In the genomic region with DNA sequence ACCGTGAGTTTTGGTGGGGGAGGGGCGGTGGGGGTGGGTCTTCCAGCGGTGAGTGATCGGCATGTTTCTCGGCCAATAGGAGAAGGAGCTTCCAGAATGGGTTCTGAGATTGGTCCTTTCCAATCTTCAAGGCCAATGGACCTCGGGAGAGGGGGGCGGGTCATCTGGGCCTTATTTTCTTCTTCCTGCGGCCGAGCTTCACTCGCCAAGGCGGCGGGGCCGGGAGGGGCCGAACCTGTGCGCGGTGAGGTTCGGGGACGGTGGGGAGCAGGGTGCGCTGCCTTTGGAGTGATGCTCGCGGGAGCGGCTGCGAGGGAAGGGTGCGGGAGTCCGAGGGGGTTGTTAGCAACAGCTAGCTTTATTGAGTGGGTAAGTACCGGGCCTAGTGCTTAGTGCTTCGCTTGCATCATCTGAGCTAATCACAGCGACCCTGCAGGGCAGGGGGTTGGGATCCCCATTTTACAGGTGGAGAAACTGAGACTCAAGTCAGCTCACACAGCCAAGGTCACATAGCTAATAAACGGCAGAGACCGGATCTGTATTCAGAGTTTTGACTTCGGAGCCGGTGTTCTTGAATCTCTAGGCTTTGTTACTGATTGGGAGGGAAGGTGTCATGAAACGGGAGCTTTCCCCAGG, we compare ENCODE assay signal across 1 cellular context.
TF ChIP-seq lines count a peak whose summit lies in the region.

No MANE protein-coding gene starts in this region.

TF ChIP-seq in HepG2, 621 proteins besides CTCF, POLR2A, EP300 and RAD21 (continued from another document and continues in another):
- TF ChIP-seq, protein P1, sequence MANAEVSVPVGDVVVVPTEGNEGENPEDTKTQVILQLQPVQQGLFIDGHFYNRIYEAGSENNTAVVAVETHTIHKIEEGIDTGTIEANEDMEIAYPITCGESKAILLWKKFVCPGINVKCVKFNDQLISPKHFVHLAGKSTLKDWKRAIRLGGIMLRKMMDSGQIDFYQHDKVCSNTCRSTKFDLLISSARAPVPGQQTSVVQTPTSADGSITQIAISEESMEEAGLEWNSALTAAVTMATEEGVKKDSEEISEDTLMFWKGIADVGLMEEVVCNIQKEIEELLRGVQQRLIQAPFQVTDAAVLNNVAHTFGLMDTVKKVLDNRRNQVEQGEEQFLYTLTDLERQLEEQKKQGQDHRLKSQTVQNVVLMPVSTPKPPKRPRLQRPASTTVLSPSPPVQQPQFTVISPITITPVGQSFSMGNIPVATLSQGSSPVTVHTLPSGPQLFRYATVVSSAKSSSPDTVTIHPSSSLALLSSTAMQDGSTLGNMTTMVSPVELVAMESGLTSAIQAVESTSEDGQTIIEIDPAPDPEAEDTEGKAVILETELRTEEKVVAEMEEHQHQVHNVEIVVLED (CRISPR knock-in tag; IDR thresholded peaks at IDR 0.05; ENCODE audit: borderline replicate concordance), result no peak
- TF ChIP-seq ZBTB7B (CRISPR knock-in tag; IDR thresholded peaks at IDR 0.05) (peak; percentile 16; the same call in 1 of the 2 replicates), RBM22 (optimal IDR thresholded peaks at IDR 0.05; ENCODE audit: low read length) (peak; percentile 65), SP140L (CRISPR knock-in tag; IDR thresholded peaks at IDR 0.05; ENCODE audit: borderline replicate concordance) (peak; percentile 49; the same call in 1 of the 2 replicates), SMC3 (IDR thresholded peaks at IDR 0.05; ENCODE audit: low read length) (no peak), SRSF4 (IDR thresholded peaks at IDR 0.05; ENCODE audit: low read depth, low read length, poor library complexity, severe bottlenecking) (no peak), STAG1 (CRISPR knock-in tag; IDR thresholded peaks at IDR 0.05) (no peak), ADNP (CRISPR knock-in tag; IDR thresholded peaks at IDR 0.05) (no peak), ZNF414 (CRISPR knock-in tag; IDR thresholded peaks at IDR 0.05) (peak; percentile 31; the same call in 1 of the 2 replicates), ZKSCAN8 (CRISPR knock-in tag; IDR thresholded peaks at IDR 0.05; ENCODE audit: borderline replicate concordance) (no peak), JDP2 (CRISPR knock-in tag; IDR thresholded peaks at IDR 0.05; ENCODE audit: borderline replicate concordance) (no peak; the same call in 1 of the 2 replicates), TBX2 (CRISPR knock-in tag; IDR thresholded peaks at IDR 0.05; ENCODE audit: borderline replicate concordance) (peak; percentile 59), ZMYM2 (CRISPR knock-in tag; IDR thresholded peaks at IDR 0.05) (no peak), XBP1 (CRISPR knock-in tag; IDR thresholded peaks at IDR 0.05) (no peak), SNRNP70 (IDR thresholded peaks at IDR 0.05; ENCODE audit: low read depth, low read length) (no peak), RNF2 (conservative IDR thresholded peaks at IDR 0.05; ENCODE audit: low read depth) (no peak), KDM5B (CRISPR knock-in tag; IDR thresholded peaks at IDR 0.05; ENCODE audit: borderline replicate concordance) (peak; percentile 76; the same call in 1 of the 2 replicates), ZEB1 (IDR thresholded peaks at IDR 0.05; ENCODE audit: insufficient replicate concordance, low read depth) (peak; percentile 55), DR1 (CRISPR knock-in tag; IDR thresholded peaks at IDR 0.05) (peak; percentile 68), PITX1 (CRISPR knock-in tag; IDR thresholded peaks at IDR 0.05) (no peak), GATA4 (IDR thresholded peaks at IDR 0.05; ENCODE audit: borderline replicate concordance, low read depth) (peak; percentile 87; the same call in 1 of the 2 replicates), ZC3H4 (CRISPR knock-in tag; IDR thresholded peaks at IDR 0.05; ENCODE audit: borderline replicate concordance) (no peak), ZNF280B (CRISPR knock-in tag; IDR thresholded peaks at IDR 0.05; ENCODE audit: borderline replicate concordance) (no peak), NONO (IDR thresholded peaks at IDR 0.05) (no peak), NONO (CRISPR knock-in tag; conservative IDR thresholded peaks at IDR 0.05) (peak; percentile 80), SOX13 (IDR thresholded peaks at IDR 0.05) (no peak), SOX13 (CRISPR knock-in tag; conservative IDR thresholded peaks at IDR 0.05 in 1 of 2, IDR thresholded peaks at IDR 0.05 in 1 of 2) (no peak), ZNF205 (CRISPR knock-in tag; IDR thresholded peaks at IDR 0.05) (peak; percentile 27; the same call in 1 of the 2 replicates), ZNF775 (CRISPR knock-in tag; IDR thresholded peaks at IDR 0.05; ENCODE audit: borderline replicate concordance) (no peak), ZNF850 (CRISPR knock-in tag; conservative IDR thresholded peaks at IDR 0.05) (no peak), HNF4A (CRISPR knock-in tag; IDR thresholded peaks at IDR 0.05) (0 out of 2 replicates have a peak, but pooled peaks have one; percentile 4), RBM39 (IDR thresholded peaks at IDR 0.05; ENCODE audit: low read depth, low read length, poor library complexity, severe bottlenecking) (peak; percentile 56), MATR3 (CRISPR knock-in tag; IDR thresholded peaks at IDR 0.05) (no peak), ZNF563 (CRISPR knock-in tag; IDR thresholded peaks at IDR 0.05) (peak; percentile 77; the same call in 1 of the 2 replicates), STAT6 (CRISPR knock-in tag; IDR thresholded peaks at IDR 0.05; ENCODE audit: borderline replicate concordance) (no peak), SOX6 (IDR thresholded peaks at IDR 0.05) (no peak), SOX6 (CRISPR knock-in tag; IDR thresholded peaks at IDR 0.05) (peak; percentile 21; the same call in 1 of the 2 replicates), SAP130 (CRISPR knock-in tag; IDR thresholded peaks at IDR 0.05; ENCODE audit: low read depth) (peak; percentile 88), PAF1 (CRISPR knock-in tag; IDR thresholded peaks at IDR 0.05) (no peak), SNAI1 (CRISPR knock-in tag; IDR thresholded peaks at IDR 0.05; ENCODE audit: borderline replicate concordance) (no peak)
- TF ChIP-seq, protein P2, sequence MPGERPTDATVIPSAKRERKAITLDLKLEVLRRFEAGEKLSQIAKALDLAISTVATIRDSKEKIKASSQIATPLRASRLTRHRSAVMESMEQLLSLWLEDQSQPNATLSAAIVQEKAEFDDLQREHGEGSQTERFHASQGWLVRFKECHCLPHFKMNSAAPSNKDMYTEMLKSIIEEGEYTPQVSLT (CRISPR knock-in tag; IDR thresholded peaks at IDR 0.05; ENCODE audit: borderline replicate concordance, low read depth), result no peak
- TF ChIP-seq, protein P3, sequence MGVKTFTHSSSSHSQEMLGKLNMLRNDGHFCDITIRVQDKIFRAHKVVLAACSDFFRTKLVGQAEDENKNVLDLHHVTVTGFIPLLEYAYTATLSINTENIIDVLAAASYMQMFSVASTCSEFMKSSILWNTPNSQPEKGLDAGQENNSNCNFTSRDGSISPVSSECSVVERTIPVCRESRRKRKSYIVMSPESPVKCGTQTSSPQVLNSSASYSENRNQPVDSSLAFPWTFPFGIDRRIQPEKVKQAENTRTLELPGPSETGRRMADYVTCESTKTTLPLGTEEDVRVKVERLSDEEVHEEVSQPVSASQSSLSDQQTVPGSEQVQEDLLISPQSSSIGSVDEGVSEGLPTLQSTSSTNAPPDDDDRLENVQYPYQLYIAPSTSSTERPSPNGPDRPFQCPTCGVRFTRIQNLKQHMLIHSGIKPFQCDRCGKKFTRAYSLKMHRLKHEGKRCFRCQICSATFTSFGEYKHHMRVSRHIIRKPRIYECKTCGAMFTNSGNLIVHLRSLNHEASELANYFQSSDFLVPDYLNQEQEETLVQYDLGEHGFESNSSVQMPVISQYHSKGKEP (CRISPR knock-in tag; IDR thresholded peaks at IDR 0.05), result peak; percentile 50; the same call in 1 of the 2 replicates
- TF ChIP-seq, protein P4, sequence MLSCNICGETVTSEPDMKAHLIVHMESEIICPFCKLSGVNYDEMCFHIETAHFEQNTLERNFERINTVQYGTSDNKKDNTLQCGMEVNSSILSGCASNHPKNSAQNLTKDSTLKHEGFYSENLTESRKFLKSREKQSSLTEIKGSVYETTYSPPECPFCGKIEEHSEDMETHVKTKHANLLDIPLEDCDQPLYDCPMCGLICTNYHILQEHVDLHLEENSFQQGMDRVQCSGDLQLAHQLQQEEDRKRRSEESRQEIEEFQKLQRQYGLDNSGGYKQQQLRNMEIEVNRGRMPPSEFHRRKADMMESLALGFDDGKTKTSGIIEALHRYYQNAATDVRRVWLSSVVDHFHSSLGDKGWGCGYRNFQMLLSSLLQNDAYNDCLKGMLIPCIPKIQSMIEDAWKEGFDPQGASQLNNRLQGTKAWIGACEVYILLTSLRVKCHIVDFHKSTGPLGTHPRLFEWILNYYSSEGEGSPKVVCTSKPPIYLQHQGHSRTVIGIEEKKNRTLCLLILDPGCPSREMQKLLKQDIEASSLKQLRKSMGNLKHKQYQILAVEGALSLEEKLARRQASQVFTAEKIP (CRISPR knock-in tag; IDR thresholded peaks at IDR 0.05; ENCODE audit: borderline replicate concordance), result no peak
- TF ChIP-seq, protein P5, sequence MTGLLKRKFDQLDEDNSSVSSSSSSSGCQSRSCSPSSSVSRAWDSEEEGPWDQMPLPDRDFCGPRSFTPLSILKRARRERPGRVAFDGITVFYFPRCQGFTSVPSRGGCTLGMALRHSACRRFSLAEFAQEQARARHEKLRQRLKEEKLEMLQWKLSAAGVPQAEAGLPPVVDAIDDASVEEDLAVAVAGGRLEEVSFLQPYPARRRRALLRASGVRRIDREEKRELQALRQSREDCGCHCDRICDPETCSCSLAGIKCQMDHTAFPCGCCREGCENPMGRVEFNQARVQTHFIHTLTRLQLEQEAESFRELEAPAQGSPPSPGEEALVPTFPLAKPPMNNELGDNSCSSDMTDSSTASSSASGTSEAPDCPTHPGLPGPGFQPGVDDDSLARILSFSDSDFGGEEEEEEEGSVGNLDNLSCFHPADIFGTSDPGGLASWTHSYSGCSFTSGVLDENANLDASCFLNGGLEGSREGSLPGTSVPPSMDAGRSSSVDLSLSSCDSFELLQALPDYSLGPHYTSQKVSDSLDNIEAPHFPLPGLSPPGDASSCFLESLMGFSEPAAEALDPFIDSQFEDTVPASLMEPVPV (CRISPR knock-in tag; IDR thresholded peaks at IDR 0.05), result no peak
- TF ChIP-seq, protein P6, sequence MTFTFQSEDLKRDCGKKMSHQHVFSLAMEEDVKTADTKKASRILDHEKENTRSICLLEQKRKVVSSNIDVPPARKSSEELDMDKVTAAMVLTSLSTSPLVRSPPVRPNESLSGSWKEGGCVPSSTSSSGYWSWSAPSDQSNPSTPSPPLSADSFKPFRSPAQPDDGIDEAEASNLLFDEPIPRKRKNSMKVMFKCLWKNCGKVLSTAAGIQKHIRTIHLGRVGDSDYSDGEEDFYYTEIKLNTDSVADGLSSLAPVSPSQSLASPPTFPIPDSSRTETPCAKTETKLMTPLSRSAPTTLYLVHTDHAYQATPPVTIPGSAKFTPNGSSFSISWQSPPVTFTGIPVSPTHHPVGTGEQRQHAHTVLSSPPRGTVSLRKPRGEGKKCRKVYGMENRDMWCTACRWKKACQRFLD (CRISPR knock-in tag; IDR thresholded peaks at IDR 0.05; ENCODE audit: borderline replicate concordance), result no peak
- TF ChIP-seq, protein P7, sequence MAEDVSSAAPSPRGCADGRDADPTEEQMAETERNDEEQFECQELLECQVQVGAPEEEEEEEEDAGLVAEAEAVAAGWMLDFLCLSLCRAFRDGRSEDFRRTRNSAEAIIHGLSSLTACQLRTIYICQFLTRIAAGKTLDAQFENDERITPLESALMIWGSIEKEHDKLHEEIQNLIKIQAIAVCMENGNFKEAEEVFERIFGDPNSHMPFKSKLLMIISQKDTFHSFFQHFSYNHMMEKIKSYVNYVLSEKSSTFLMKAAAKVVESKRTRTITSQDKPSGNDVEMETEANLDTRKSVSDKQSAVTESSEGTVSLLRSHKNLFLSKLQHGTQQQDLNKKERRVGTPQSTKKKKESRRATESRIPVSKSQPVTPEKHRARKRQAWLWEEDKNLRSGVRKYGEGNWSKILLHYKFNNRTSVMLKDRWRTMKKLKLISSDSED (CRISPR knock-in tag; IDR thresholded peaks at IDR 0.05), result no peak
- TF ChIP-seq, protein P8, sequence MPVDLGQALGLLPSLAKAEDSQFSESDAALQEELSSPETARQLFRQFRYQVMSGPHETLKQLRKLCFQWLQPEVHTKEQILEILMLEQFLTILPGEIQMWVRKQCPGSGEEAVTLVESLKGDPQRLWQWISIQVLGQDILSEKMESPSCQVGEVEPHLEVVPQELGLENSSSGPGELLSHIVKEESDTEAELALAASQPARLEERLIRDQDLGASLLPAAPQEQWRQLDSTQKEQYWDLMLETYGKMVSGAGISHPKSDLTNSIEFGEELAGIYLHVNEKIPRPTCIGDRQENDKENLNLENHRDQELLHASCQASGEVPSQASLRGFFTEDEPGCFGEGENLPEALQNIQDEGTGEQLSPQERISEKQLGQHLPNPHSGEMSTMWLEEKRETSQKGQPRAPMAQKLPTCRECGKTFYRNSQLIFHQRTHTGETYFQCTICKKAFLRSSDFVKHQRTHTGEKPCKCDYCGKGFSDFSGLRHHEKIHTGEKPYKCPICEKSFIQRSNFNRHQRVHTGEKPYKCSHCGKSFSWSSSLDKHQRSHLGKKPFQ (CRISPR knock-in tag; IDR thresholded peaks at IDR 0.05; ENCODE audit: insufficient replicate concordance), result no peak
